Comparison of ENCODE assay signal across 22 cellular contexts in genomic region chr11:134711563-134711962, GRCh38.
"Had no signal": no experiment of that assay in that cellular context is flagged by ENCODE, and none has a peak within 500 bp of the region (broad histone marks: within the 10 kb centered on the region; RNA-seq: fewer than 3 reads in every experiment).

No MANE protein-coding gene starts in this region.

- H3K4me3 Mint-ChIP-seq: activated CD4-positive, alpha-beta memory T cell treated with anti-CD3 and anti-CD28 coated beads, Interleukin-2, amount 10 ng/mL, durations not matched to agents 7 days and 5 days; activated naive CD4-positive, alpha-beta T cell treated with anti-CD3 and anti-CD28 coated beads, Interleukin-2, amount 10 ng/mL, durations not matched to agents 7 days and 5 days; activated naive CD8-positive, alpha-beta T cell treated with anti-CD3 and anti-CD28 coated beads for 36 hours; activated T-cell treated with anti-CD3 and anti-CD28 coated beads, Interleukin-2, amount 50 U/mL, for 72 hours; T-cell had no signal

- H3K36me3 Mint-ChIP-seq: activated naive CD4-positive, alpha-beta T cell treated with anti-CD3 and anti-CD28 coated beads, Interleukin-2, amount 10 ng/mL, durations not matched to agents 7 days and 5 days; activated naive CD8-positive, alpha-beta T cell treated with anti-CD3 and anti-CD28 coated beads for 36 hours; T-cell had no signal

- H3K27me3 ChIP-seq: brain microvascular endothelial cell, cardiac muscle cell had no signal

- H3K4me3 ChIP-seq: cardiac muscle cell, SK-N-MC had no signal

- H3K4me1 Mint-ChIP-seq: activated CD4-positive, alpha-beta memory T cell treated with anti-CD3 and anti-CD28 coated beads, Interleukin-2, amount 10 ng/mL, durations not matched to agents 7 days and 5 days; activated naive CD4-positive, alpha-beta T cell treated with anti-CD3 and anti-CD28 coated beads, Interleukin-2, amount 10 ng/mL, durations not matched to agents 7 days and 5 days; activated naive CD8-positive, alpha-beta T cell treated with anti-CD3 and anti-CD28 coated beads for 36 hours; T-cell had no signal

- DNase-seq: activated CD4-positive, alpha-beta memory T cell treated with anti-CD3 and anti-CD28 coated beads, Interleukin-2, amount 10 ng/mL, durations not matched to agents 7 days and 5 days; activated CD4-positive, alpha-beta T cell treated with anti-CD3 and anti-CD28 coated beads, Interleukin-2, amount 50 U/mL, for 1 hour; activated CD4-positive, CD25-positive, alpha-beta regulatory T cell; activated gamma-delta T cell treated with Interleukin-2 at 50 U/mL for 16 hours; activated naive CD4-positive, alpha-beta T cell treated with anti-CD3 and anti-CD28 coated beads, Interleukin-2, amount 10 ng/mL, durations not matched to agents 7 days and 5 days; activated naive CD8-positive, alpha-beta T cell treated with anti-CD3 and anti-CD28 coated beads for 36 hours; activated T-cell treated with anti-CD3 and anti-CD28 coated beads for 4 hours; activated T-cell treated with anti-CD3 and anti-CD28 coated beads, Interleukin-2, amount 50 U/mL, for 72 hours; brain microvascular endothelial cell; Karpas-422; NCI-H187 treated with DMSO at 0.1 percent for 48 hours; NCI-H2081 treated with DMSO at 0.1 percent for 48 hours; NCI-H446 treated with DMSO at 0.1 percent for 48 hours; NCI-H524 treated with DMSO at 0.1 percent for 48 hours; NCI-H748 treated with DMSO at 0.1 percent for 48 hours; SIG-M5; T-helper 2 cell; T1000 had no signal

- H3K27me3 Mint-ChIP-seq: activated naive CD8-positive, alpha-beta T cell treated with anti-CD3 and anti-CD28 coated beads for 36 hours had no signal

- H3K36me3 ChIP-seq: brain microvascular endothelial cell, cardiac muscle cell had no signal

- H3K27ac ChIP-seq: brain microvascular endothelial cell, cardiac muscle cell, SK-N-MC had no signal

- H3K9me3 Mint-ChIP-seq: activated CD4-positive, alpha-beta memory T cell treated with anti-CD3 and anti-CD28 coated beads, Interleukin-2, amount 10 ng/mL, durations not matched to agents 7 days and 5 days; activated naive CD4-positive, alpha-beta T cell treated with anti-CD3 and anti-CD28 coated beads, Interleukin-2, amount 10 ng/mL, durations not matched to agents 7 days and 5 days; activated naive CD8-positive, alpha-beta T cell treated with anti-CD3 and anti-CD28 coated beads for 36 hours; activated T-cell treated with anti-CD3 and anti-CD28 coated beads, Interleukin-2, amount 50 U/mL, for 72 hours; activated T-helper 2 cell treated with anti-CD3 and anti-CD28 coated beads, Interferon-gamma antibody, Interleukin-2, Interleukin-4, amounts not matched to agents 10 μg/mL and 5 μg/mL and 100 μg/mL, durations not matched to agents 14 hours and 24 hours and 36 hours; T-cell had no signal

- H3K27ac Mint-ChIP-seq: activated CD4-positive, alpha-beta memory T cell treated with anti-CD3 and anti-CD28 coated beads, Interleukin-2, amount 10 ng/mL, durations not matched to agents 7 days and 5 days; activated naive CD4-positive, alpha-beta T cell treated with anti-CD3 and anti-CD28 coated beads, Interleukin-2, amount 10 ng/mL, durations not matched to agents 7 days and 5 days; activated naive CD8-positive, alpha-beta T cell treated with anti-CD3 and anti-CD28 coated beads for 36 hours; activated T-cell treated with anti-CD3 and anti-CD28 coated beads, Interleukin-2, amount 50 U/mL, for 72 hours; activated T-helper 2 cell treated with anti-CD3 and anti-CD28 coated beads, Interferon-gamma antibody, Interleukin-2, Interleukin-4, amounts not matched to agents 10 μg/mL and 5 μg/mL and 100 μg/mL, durations not matched to agents 14 hours and 24 hours and 36 hours; T-cell had no signal
